In the genomic region with DNA sequence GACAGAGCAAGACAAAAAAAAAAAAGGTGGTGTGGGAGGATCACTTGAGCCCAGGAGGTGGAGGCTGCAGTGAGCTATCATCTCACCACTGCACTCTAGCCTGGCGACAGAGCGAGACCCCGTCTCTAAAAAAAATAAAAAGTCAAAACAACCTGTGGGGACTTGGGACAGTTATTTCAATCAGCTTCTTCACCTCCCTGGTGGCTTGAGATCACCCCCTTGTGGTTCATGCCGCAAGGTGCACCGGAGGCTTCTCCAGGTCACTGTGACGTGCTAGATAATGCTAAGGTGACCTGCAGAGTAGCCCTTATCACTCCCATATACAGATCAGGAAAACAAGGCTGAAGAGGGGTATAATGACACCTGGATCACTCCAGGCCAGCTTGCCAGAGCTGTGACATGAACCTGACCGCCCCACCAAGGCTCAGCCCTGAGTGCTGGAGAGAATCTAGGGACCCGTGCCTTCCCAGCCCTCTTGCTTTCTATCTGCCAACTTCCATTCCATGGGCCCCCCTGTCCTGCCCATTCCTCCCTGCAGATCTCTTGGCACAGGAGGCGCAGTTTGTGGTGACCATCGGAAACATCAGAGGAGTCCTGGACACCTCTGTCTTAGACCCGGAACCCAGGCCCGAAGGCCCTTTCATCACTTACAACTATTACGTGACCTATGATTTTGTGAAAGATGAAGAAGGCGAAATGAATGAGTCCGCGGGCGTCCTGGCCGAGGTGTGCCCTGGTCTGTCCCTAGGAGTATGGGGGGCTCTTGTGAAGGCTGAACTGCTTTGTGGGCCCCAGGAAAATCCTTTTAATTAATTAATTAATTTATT, we compare ENCODE assay signal across 9 cellular contexts. TPM values are rescaled to one million over a fixed set of nuclear protein-coding genes. Genes with fewer than 3 reads are reported as not detected.
A peak's percentile ranks its signal among the peaks of the same experiment; 100 is the strongest.
DNase-seq lines count a peak whose midpoint lies in the region; ATAC-seq, FAIRE-seq and TF ChIP-seq lines count a peak whose summit lies in the region.
"Had no signal": no experiment of that assay in that cellular context is flagged by ENCODE, and none has a peak within 500 bp of the region (broad histone marks: within the 10 kb centered on the region; RNA-seq: fewer than 3 reads in every experiment).

No MANE protein-coding gene starts in this region.

- no peaks in the 10 kb centered on the region for H3K9me3 Mint-ChIP-seq in activated T-helper 1 cell treated with anti-CD3 and anti-CD28 coated beads, Interleukin-12 subunit alpha, Interleukin-12 subunit beta, Interleukin-2, Interleukin-4 antibody, amounts not matched to agents 30 ng/mL and 10 ng/mL and 1 ng/mL, durations not matched to agents 14 hours and 24 hours and 36 hours
- H3K9me3 Mint-ChIP-seq: activated naive CD4-positive, alpha-beta T cell treated with anti-CD3 and anti-CD28 coated beads, Interleukin-2, amount 50 U/mL, for 24 hours had no signal

- CTCF ChIA-PET in Panc1 (lab: Charles Lee) = interaction anchor here (0.6 to 1.0 kb wide), 4 partner anchors 38 to 248 kb away, joined by 3 to 5 read pairs (median 3); no protein-coding TSS in a partner anchor

- POLR2A ChIA-PET in Panc1 (lab: Charles Lee) = no interaction called here

- peaks cover 9% of the 10 kb centered on the region for H3K27me3 Mint-ChIP-seq in activated T-helper 1 cell treated with anti-CD3 and anti-CD28 coated beads, Interleukin-12 subunit alpha, Interleukin-12 subunit beta, Interleukin-2, Interleukin-4 antibody, amounts not matched to agents 30 ng/mL and 10 ng/mL and 1 ng/mL, durations not matched to agents 14 hours and 24 hours and 36 hours (ENCODE audit: insufficient read depth)
- H3K27me3 Mint-ChIP-seq: activated naive CD4-positive, alpha-beta T cell treated with anti-CD3 and anti-CD28 coated beads, Interleukin-2, amount 50 U/mL, for 24 hours had no signal

- H3K36me3 Mint-ChIP-seq in activated T-helper 1 cell treated with anti-CD3 and anti-CD28 coated beads, Interleukin-12 subunit alpha, Interleukin-12 subunit beta, Interleukin-2, Interleukin-4 antibody, amounts not matched to agents 30 ng/mL and 10 ng/mL and 1 ng/mL, durations not matched to agents 14 hours and 24 hours and 36 hours (ENCODE audit: low read depth) = no peaks in the 10 kb centered on the region

- H3K27me3 ChIP-seq in Panc1 (ENCODE audit: control insufficient read depth, insufficient read depth, low read length) = no peaks in the 10 kb centered on the region

- no peaks in the 10 kb centered on the region for H3K4me1 ChIP-seq in Panc1 (ENCODE audit: control insufficient read depth, insufficient read depth, low read length)

- H3K27ac Mint-ChIP-seq in activated T-helper 1 cell treated with anti-CD3 and anti-CD28 coated beads, Interleukin-12 subunit alpha, Interleukin-12 subunit beta, Interleukin-2, Interleukin-4 antibody, amounts not matched to agents 30 ng/mL and 10 ng/mL and 1 ng/mL, durations not matched to agents 14 hours and 24 hours and 36 hours = no peak overlapping the region
- H3K27ac Mint-ChIP-seq: activated naive CD4-positive, alpha-beta T cell treated with anti-CD3 and anti-CD28 coated beads, Interleukin-2, amount 50 U/mL, for 24 hours had no signal

- ATAC-seq in Panc1 (peak; percentile 92), GM18517 (IDR thresholded peaks at IDR 0.05; ENCODE audit: unreplicated experiment) (no peak)

- no peak overlapping the region for H3K4me3 ChIP-seq in Panc1 (ENCODE audit: low read depth in 2 of 2, low read length in 2 of 2)

- BruUV-seq in Panc1 (replicated peaks; lab: Mats Ljungman, UMichigan) = no TSS peak

- peaks cover 5% of the 10 kb centered on the region for H3K4me1 Mint-ChIP-seq in activated T-helper 1 cell treated with anti-CD3 and anti-CD28 coated beads, Interleukin-12 subunit alpha, Interleukin-12 subunit beta, Interleukin-2, Interleukin-4 antibody, amounts not matched to agents 30 ng/mL and 10 ng/mL and 1 ng/mL, durations not matched to agents 14 hours and 24 hours and 36 hours (ENCODE audit: low read depth)

- no peak overlapping the region for H3K4me3 Mint-ChIP-seq in activated T-helper 1 cell treated with anti-CD3 and anti-CD28 coated beads, Interleukin-12 subunit alpha, Interleukin-12 subunit beta, Interleukin-2, Interleukin-4 antibody, amounts not matched to agents 30 ng/mL and 10 ng/mL and 1 ng/mL, durations not matched to agents 14 hours and 24 hours and 36 hours
- H3K4me3 Mint-ChIP-seq: activated naive CD4-positive, alpha-beta T cell treated with anti-CD3 and anti-CD28 coated beads, Interleukin-2, amount 50 U/mL, for 24 hours had no signal

- no peak for FAIRE-seq in D721Med (lab: Jason Lieb, UNC)

- TF ChIP-seq CTCF in D721Med (IDR thresholded peaks at IDR 0.05; ENCODE audit: insufficient read depth, missing control alignments) (peak; percentile 79), Panc1 (IDR thresholded peaks at IDR 0.05) (peak; percentile 95)

- in situ Hi-C loops in Panc1 (cut with HindIII; ENCODE audit: low pct_unique_long_range_greater_than_20kb, low sequenced_read_pairs) = no loop called here

- no peak overlapping the region for H3K27ac ChIP-seq in Panc1 (ENCODE audit: low read length)

- H3K9me3 ChIP-seq in Panc1 (ENCODE audit: control insufficient read depth, insufficient read depth, low read depth, low read length) = no peaks in the 10 kb centered on the region

- intact Hi-C loops in Panc1 (cut with micrococcal nuclease; ENCODE audit: unreplicated experiment) = loop anchor here (2.0 kb wide), 1 partner anchor 60 kb away; no protein-coding TSS in a partner anchor
- intact Hi-C loops in activated T-helper 1 cell treated with anti-CD3 and anti-CD28 coated beads, Interleukin-12 subunit alpha, Interleukin-12 subunit beta, Interleukin-2, Interleukin-4 antibody, amounts not matched to agents 30 ng/mL and 10 ng/mL and 1 ng/mL, durations not matched to agents 14 hours and 24 hours and 36 hours (cut with micrococcal nuclease) = loop anchor here (1.0 to 2.0 kb wide), 4 partner anchors 31 to 137 kb away; no protein-coding TSS in a partner anchor

- peak; percentile 78 for DNase-seq in D721Med (ENCODE audit: insufficient read length, low spot score)
- DNase-seq in HK-2 (ENCODE audit: unreplicated experiment) = peak; percentile 72
- DNase-seq in Panc1 (ENCODE audit: low read depth, low spot score) = peak; percentile 57
- DNase-seq in activated T-helper 1 cell treated with anti-CD3 and anti-CD28 coated beads, Interleukin-12 subunit alpha, Interleukin-12 subunit beta, Interleukin-2, Interleukin-4 antibody, amounts not matched to agents 30 ng/mL and 10 ng/mL and 1 ng/mL, durations not matched to agents 14 hours and 24 hours and 36 hours (ENCODE audit: low spot score) = peak; percentile 59
- DNase-seq in germinal center (ENCODE audit: low spot score) = peak; percentile 86
- DNase-seq in retina = peak; percentile 40
- no peak for DNase-seq in cortex of kidney (lab: John Stamatoyannopoulos, UW)

- H3K36me3 ChIP-seq in Panc1 (ENCODE audit: control insufficient read depth, insufficient read depth, low read length) = no peaks in the 10 kb centered on the region

RNA-seq across cellular contexts. Expression of gene LRRC43, which starts 8.1 kb away (rescaled TPM):
- 1.5 TPM for total RNA-seq in Panc1 (2021; ENCODE audit: unreplicated experiment)
- polyA plus RNA-seq in Panc1 (2012; ENCODE audit: insufficient read length) = 1.4 TPM
- 0.26 TPM in 1 of 2 replicates, not detected in the other for total RNA-seq in activated T-helper 1 cell treated with anti-CD3 and anti-CD28 coated beads, Interleukin-12 subunit alpha, Interleukin-12 subunit beta, Interleukin-2, Interleukin-4 antibody, amounts not matched to agents 30 ng/mL and 10 ng/mL and 1 ng/mL, durations not matched to agents 14 hours and 24 hours and 36 hours

RNA-seq across cellular contexts. Expression of gene B3GNT4, which starts 12.5 kb away (rescaled TPM):
- 1.8 TPM for total RNA-seq in Panc1 (2021; ENCODE audit: unreplicated experiment)
- 2.2 TPM for polyA plus RNA-seq in Panc1 (2012; ENCODE audit: insufficient read length)
- 0.29 TPM in 2 replicates for total RNA-seq in activated T-helper 1 cell treated with anti-CD3 and anti-CD28 coated beads, Interleukin-12 subunit alpha, Interleukin-12 subunit beta, Interleukin-2, Interleukin-4 antibody, amounts not matched to agents 30 ng/mL and 10 ng/mL and 1 ng/mL, durations not matched to agents 14 hours and 24 hours and 36 hours

RNA-seq across cellular contexts. Expression of gene IL31, which starts 17.0 kb away (rescaled TPM):
- total RNA-seq in Panc1 (2021; ENCODE audit: unreplicated experiment) = not detected
- polyA plus RNA-seq in Panc1 (2012; ENCODE audit: insufficient read length) = not detected
- 5.5 and 6.6 TPM in 2 replicates for total RNA-seq in activated T-helper 1 cell treated with anti-CD3 and anti-CD28 coated beads, Interleukin-12 subunit alpha, Interleukin-12 subunit beta, Interleukin-2, Interleukin-4 antibody, amounts not matched to agents 30 ng/mL and 10 ng/mL and 1 ng/mL, durations not matched to agents 14 hours and 24 hours and 36 hours

RNA-seq across cellular contexts. Expression of gene DIABLO, which starts 34.8 kb away (rescaled TPM):
- 71.5 TPM for total RNA-seq in Panc1 (2021; ENCODE audit: unreplicated experiment)
- 44.3 TPM for polyA plus RNA-seq in Panc1 (2012; ENCODE audit: insufficient read length)
- total RNA-seq in activated T-helper 1 cell treated with anti-CD3 and anti-CD28 coated beads, Interleukin-12 subunit alpha, Interleukin-12 subunit beta, Interleukin-2, Interleukin-4 antibody, amounts not matched to agents 30 ng/mL and 10 ng/mL and 1 ng/mL, durations not matched to agents 14 hours and 24 hours and 36 hours = 58.1 and 59.2 TPM in 2 replicates
